In genomic region chr17:71902931-71903506, GRCh38 we compare ENCODE assay signal across 1 cellular context.
A peak's percentile ranks its signal among the peaks of the same experiment; 100 is the strongest.
TF ChIP-seq lines count a peak whose summit lies in the region.

No MANE protein-coding gene starts in this region.

TF ChIP-seq in liver, 16 proteins besides CTCF, POLR2A, EP300 and RAD21 (continued from another document):
- TF ChIP-seq RXRA (IDR thresholded peaks at IDR 0.05): peak; percentile 43 to 53
